Comparison of ENCODE assay signal across 16 cellular contexts in genomic region chr11:63543711-63544110, GRCh38. TPM values are rescaled to one million over a fixed set of nuclear protein-coding genes. Genes with fewer than 3 reads are reported as not detected.
DNase-seq lines count a peak whose midpoint lies in the region; ATAC-seq, FAIRE-seq and TF ChIP-seq lines count a peak whose summit lies in the region.
"Had no signal": no experiment of that assay in that cellular context is flagged by ENCODE, and none has a peak within 500 bp of the region (broad histone marks: within the 10 kb centered on the region; RNA-seq: fewer than 3 reads in every experiment).

No MANE protein-coding gene starts in this region.

- H3K36me3 Mint-ChIP-seq in activated T-cell treated with anti-CD3 and anti-CD28 coated beads, Interleukin-2, amount 50 U/mL, for 72 hours (ENCODE audit: insufficient read depth in 2 of 2): peaks cover 0 to 6% of the 10 kb centered on the region in 2 donors
- H3K36me3 Mint-ChIP-seq in activated B cell treated with CpG ODN at 0.5 μM for 24 hours (ENCODE audit: low read depth): peaks cover 6% of the 10 kb centered on the region
- peaks cover 9% of the 10 kb centered on the region for H3K36me3 Mint-ChIP-seq in stimulated activated memory B cell treated with anti-CD40 and anti-IgM and Interleukin-4, amounts not matched to agents 10 μg/mL and 1 μg/mL and 100 μg/mL, for 72 hours

- no peaks in the 10 kb centered on the region for H3K9me3 Mint-ChIP-seq in activated T-cell treated with anti-CD3 and anti-CD28 coated beads, Interleukin-2, amount 50 U/mL, for 72 hours
- no peaks in the 10 kb centered on the region for H3K9me3 Mint-ChIP-seq in activated B cell treated with CpG ODN at 0.5 μM for 24 hours
- no peaks in the 10 kb centered on the region for H3K9me3 Mint-ChIP-seq in stimulated activated memory B cell treated with anti-CD40 and anti-IgM and Interleukin-4, amounts not matched to agents 10 μg/mL and 1 μg/mL and 100 μg/mL, for 72 hours

- TF ChIP-seq POLR2A in GM12891 (IDR thresholded peaks at IDR 0.05; ENCODE audit: low read depth, low read length): no peak

- FAIRE-seq in GM12891 (lab: Jason Lieb, UNC): no peak
- FAIRE-seq: A204.1 had no signal

- CTCF ChIA-PET in activated B cell treated with CpG ODN at 0.5 μM for 24 hours (lab: Charles Lee): no interaction called here

- H3K4me1 Mint-ChIP-seq in activated T-cell treated with anti-CD3 and anti-CD28 coated beads, Interleukin-2, amount 50 U/mL, for 72 hours (ENCODE audit: low read depth): peaks cover 26% of the 10 kb centered on the region
- peaks cover 13% of the 10 kb centered on the region for H3K4me1 Mint-ChIP-seq in activated B cell treated with CpG ODN at 0.5 μM for 24 hours
- peaks cover 19% of the 10 kb centered on the region for H3K4me1 Mint-ChIP-seq in stimulated activated memory B cell treated with anti-CD40 and anti-IgM and Interleukin-4, amounts not matched to agents 10 μg/mL and 1 μg/mL and 100 μg/mL, for 72 hours

- intact Hi-C loops in activated B cell treated with CpG ODN at 0.5 μM for 24 hours (cut with micrococcal nuclease): loop anchor here (2.0 kb wide), 1 partner anchor 23 kb away; no protein-coding TSS in a partner anchor

- no peak for TF ChIP-seq CTCF in activated B cell treated with CpG ODN at 0.5 μM for 24 hours (IDR thresholded peaks at IDR 0.05)

- ATAC-seq in activated T-cell treated with anti-CD3 and anti-CD28 coated beads, Interleukin-2, amount 50 U/mL, for 72 hours (replicated peaks in 1 of 2): no peak
- ATAC-seq in activated B cell treated with CpG ODN at 0.5 μM for 24 hours (ENCODE audit: low read depth) (peak; percentile 60), HG02884 (IDR thresholded peaks at IDR 0.05; ENCODE audit: unreplicated experiment) (no peak)
- ATAC-seq in stimulated activated memory B cell treated with anti-CD40 and anti-IgM and Interleukin-4, amounts not matched to agents 10 μg/mL and 1 μg/mL and 100 μg/mL, for 72 hours: peak; percentile 79
- ATAC-seq: PC-3 had no signal

- no peak overlapping the region for H3K4me3 Mint-ChIP-seq in activated T-cell treated with anti-CD3 and anti-CD28 coated beads, Interleukin-2, amount 50 U/mL, for 72 hours
- no peak overlapping the region for H3K4me3 Mint-ChIP-seq in activated B cell treated with CpG ODN at 0.5 μM for 24 hours
- H3K4me3 Mint-ChIP-seq in stimulated activated memory B cell treated with anti-CD40 and anti-IgM and Interleukin-4, amounts not matched to agents 10 μg/mL and 1 μg/mL and 100 μg/mL, for 72 hours: no peak overlapping the region

- no peaks in the 10 kb centered on the region for H3K27me3 Mint-ChIP-seq in activated T-cell treated with anti-CD3 and anti-CD28 coated beads, Interleukin-2, amount 50 U/mL, for 72 hours (ENCODE audit: low read depth)
- no peaks in the 10 kb centered on the region for H3K27me3 Mint-ChIP-seq in activated B cell treated with CpG ODN at 0.5 μM for 24 hours
- no peaks in the 10 kb centered on the region for H3K27me3 Mint-ChIP-seq in stimulated activated memory B cell treated with anti-CD40 and anti-IgM and Interleukin-4, amounts not matched to agents 10 μg/mL and 1 μg/mL and 100 μg/mL, for 72 hours

- peak overlapping the region; percentile 58 for H3K27ac Mint-ChIP-seq in activated T-cell treated with anti-CD3 and anti-CD28 coated beads, Interleukin-2, amount 50 U/mL, for 72 hours
- no peak overlapping the region for H3K27ac Mint-ChIP-seq in activated B cell treated with CpG ODN at 0.5 μM for 24 hours
- no peak overlapping the region for H3K27ac Mint-ChIP-seq in stimulated activated memory B cell treated with anti-CD40 and anti-IgM and Interleukin-4, amounts not matched to agents 10 μg/mL and 1 μg/mL and 100 μg/mL, for 72 hours

- DNase-seq in activated T-cell treated with anti-CD3 and anti-CD28 coated beads, Interleukin-2, amount 50 U/mL, for 72 hours: no peak
- no peak for DNase-seq in activated T-cell treated with anti-CD3 and anti-CD28 coated beads, Interleukin-2, amount 50 U/mL, for 48 hours
- no peak for DNase-seq in GM12891 (ENCODE audit: insufficient read length, low spot score)
- no peak for DNase-seq in activated B cell treated with CpG ODN at 0.5 μM for 24 hours
- DNase-seq in SKM-1 treated with dmso at 0.1 percent for 144 hours (lab: John Stamatoyannopoulos, UW; ENCODE audit: unreplicated experiment): no peak
- no peak for DNase-seq in GM03348 (ENCODE audit: low spot score)
- DNase-seq: GF-D8, H7, NCI-H146, NCI-H2081 treated with DMSO at 0.1 percent for 48 hours, NCI-H526, PC-3 had no signal

- POLR2A ChIA-PET in activated B cell treated with CpG ODN at 0.5 μM for 24 hours (lab: Charles Lee): no interaction called here

TF ChIP-seq in GM12891, 5 proteins besides CTCF, POLR2A, EP300 and RAD21:
- TF ChIP-seq POU2F2 (IDR thresholded peaks at IDR 0.05; ENCODE audit: low read depth, low read length): no peak
- no peak for TF ChIP-seq TAF1 (IDR thresholded peaks at IDR 0.05; ENCODE audit: low read depth, low read length)
- no peak for TF ChIP-seq PAX5 (IDR thresholded peaks at IDR 0.05; ENCODE audit: insufficient read depth, low read length, severe bottlenecking)
- peak; percentile 87 for TF ChIP-seq SPI1 (IDR thresholded peaks at IDR 0.05; ENCODE audit: low read depth, low read length)
- TF ChIP-seq POLR2AphosphoS5 (IDR thresholded peaks at IDR 0.05; ENCODE audit: low read depth, low read length): no peak

RNA-seq across cellular contexts. Expression of gene PLAAT4, which starts 7.1 kb away (rescaled TPM):
- 100 to 1,000 TPM in 1 of 2 donors, 10 to 100 TPM in 1; 60.6 to 101 TPM for total RNA-seq in activated T-cell treated with anti-CD3 and anti-CD28 coated beads, Interleukin-2, amount 50 U/mL, for 72 hours
- polyA plus RNA-seq in GM12891 (2012; ENCODE audit: low read depth, missing spikeins): 16.0 TPM
- total RNA-seq in activated B cell treated with CpG ODN at 0.5 μM for 24 hours: 3.9 and 4.7 TPM in 2 replicates

RNA-seq across cellular contexts. Expression of gene PLAAT2, which starts 19.5 kb away (rescaled TPM):
- under 1 TPM in 1 of 2 donors, not detected in 1; 0.35 TPM for total RNA-seq in activated T-cell treated with anti-CD3 and anti-CD28 coated beads, Interleukin-2, amount 50 U/mL, for 72 hours
- 9.7 TPM for polyA plus RNA-seq in GM12891 (2012; ENCODE audit: low read depth, missing spikeins)
- not detected in 2 replicates for total RNA-seq in activated B cell treated with CpG ODN at 0.5 μM for 24 hours
- total RNA-seq: H7, LHCN-M2 had no signal

RNA-seq across cellular contexts. Expression of gene LGALS12, which starts 37.8 kb away (rescaled TPM):
- under 1 TPM; 0.37 to 0.38 TPM for total RNA-seq in activated T-cell treated with anti-CD3 and anti-CD28 coated beads, Interleukin-2, amount 50 U/mL, for 72 hours
- 0.10 TPM for polyA plus RNA-seq in GM12891 (2012; ENCODE audit: low read depth, missing spikeins)
- not detected in 2 replicates for total RNA-seq in activated B cell treated with CpG ODN at 0.5 μM for 24 hours
- total RNA-seq: LHCN-M2 had no signal

RNA-seq across cellular contexts. Expression of gene PLAAT5, which starts 52.7 kb away (rescaled TPM):
- 1 to 10 TPM; 1.7 to 2.8 TPM for total RNA-seq in activated T-cell treated with anti-CD3 and anti-CD28 coated beads, Interleukin-2, amount 50 U/mL, for 72 hours
- polyA plus RNA-seq in GM12891 (2012; ENCODE audit: low read depth, missing spikeins): not detected
- total RNA-seq in activated B cell treated with CpG ODN at 0.5 μM for 24 hours: not detected in 2 replicates
- total RNA-seq: LHCN-M2, PC-3 had no signal

Comparison
In these comparisons a context has a peak if more than half of its experiments do, and no peak if none do; other contexts are left out.
1. ATAC-seq: peak in activated B cell treated with CpG ODN at 0.5 μM for 24 hours (single experiment) and stimulated activated memory B cell treated with anti-CD40 and anti-IgM and Interleukin-4, amounts not matched to agents 10 μg/mL and 1 μg/mL and 100 μg/mL, for 72 hours (single experiment); none in activated T-cell treated with anti-CD3 and anti-CD28 coated beads, Interleukin-2, amount 50 U/mL, for 72 hours (0 of 2) and HG02884 (single experiment).
2. RNA of gene PLAAT4, which starts 7.1 kb away (total RNA-seq): 60.6 to 101 TPM in activated T-cell treated with anti-CD3 and anti-CD28 coated beads, Interleukin-2, amount 50 U/mL, for 72 hours; 3.9 to 4.7 TPM in activated B cell treated with CpG ODN at 0.5 μM for 24 hours; every median in the first group is over 10 times any median in the second.